8 cellular contexts compared by ENCODE assay signal in the genomic region with DNA sequence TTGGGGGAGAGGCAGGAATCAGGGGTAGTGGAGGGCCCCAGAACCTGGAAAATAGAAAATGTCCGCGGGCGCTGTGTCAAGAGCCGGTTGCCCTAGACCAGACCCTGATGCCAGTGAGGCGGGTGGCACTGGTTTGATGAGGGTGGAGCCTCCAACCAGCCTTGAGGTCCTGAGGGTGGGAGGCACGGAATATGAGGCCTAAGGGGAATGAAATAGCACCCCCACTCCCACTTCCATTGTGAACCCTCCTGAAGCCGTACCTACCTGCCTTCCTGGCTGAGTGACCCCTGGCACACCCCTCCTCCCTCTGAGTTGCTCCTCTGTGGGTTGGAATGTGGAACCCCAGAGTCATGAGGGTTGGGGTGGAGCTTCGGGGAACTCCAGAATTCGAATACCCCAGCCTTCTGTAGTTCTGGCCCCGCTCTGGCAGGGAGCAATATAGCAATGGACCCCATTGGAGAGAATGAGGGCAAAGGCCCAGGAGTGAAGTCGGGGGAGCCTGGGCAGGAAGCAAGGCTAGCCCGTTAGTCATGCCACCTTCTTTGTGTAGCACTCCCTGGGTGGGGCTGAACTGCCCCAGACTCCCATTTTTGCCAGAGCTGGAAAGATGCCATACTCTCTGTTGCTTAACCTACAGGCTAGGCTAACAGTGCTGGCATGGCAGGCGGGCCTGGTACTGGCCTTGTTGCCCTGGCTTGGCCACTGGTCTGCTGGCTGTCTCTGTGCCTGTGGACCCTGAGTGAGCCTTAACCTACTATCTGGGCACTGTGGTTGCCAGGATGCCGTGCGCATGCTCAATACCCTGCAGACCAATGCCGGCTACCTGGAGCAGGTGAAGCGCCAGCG. TPM values are rescaled to one million over a fixed set of nuclear protein-coding genes. Genes with fewer than 3 reads are reported as not detected.
DNase-seq lines count a peak whose midpoint lies in the region; ATAC-seq and TF ChIP-seq lines count a peak whose summit lies in the region.

No MANE protein-coding gene starts in this region.

- peaks cover 13 to 73% (median 49%) of the 10 kb centered on the region in 6 donors for H3K4me1 ChIP-seq in spleen

- H3K27ac ChIP-seq in adipose tissue (ENCODE audit: low read depth, low read length): peak overlapping the region; percentile 79
- peak overlapping the region; percentile 84 to 97 (median 92) for H3K27ac ChIP-seq in spleen

- no peaks in the 10 kb centered on the region for H3K27me3 ChIP-seq in spleen (replicated peaks in 1 of 7)

- peaks cover 0 to 46% (median 26%) of the 10 kb centered on the region in 6 donors for H3K36me3 ChIP-seq in spleen

- intact Hi-C loops in spleen (cut with DNase I; ENCODE audit: low total_unique reads): no loop called here

- no peak for TF ChIP-seq POLR2A in spleen (IDR thresholded peaks at IDR 0.05)

- no peaks in the 10 kb centered on the region for H3K9me3 ChIP-seq in spleen

- H3K4me3 ChIP-seq in iPS-11a (ENCODE audit: low read depth, low read length) (peak overlapping the region; percentile 77), spleen (peak overlapping the region; percentile 68 to 92 (median 78))

- TF ChIP-seq CTCF in spleen (IDR thresholded peaks at IDR 0.05 in 8 of 11, conservative IDR thresholded peaks at IDR 0.05 in 3 of 11): no peak

- no peak for ATAC-seq in GM19324 (IDR thresholded peaks at IDR 0.05; ENCODE audit: low FRiP score, unreplicated experiment)

- DNase-seq in GM03348 (ENCODE audit: low spot score) (peak; percentile 67), LHCN-M2 (ENCODE audit: low read depth) (peak; percentile 68), spleen (no peak), GM19240 (ENCODE audit: insufficient read length, low spot score) (no peak), NCI-H1930 (lab: John Stamatoyannopoulos, UW) (no peak)

- 35 to 43% (median 39%) methylated on average over 18 of the region's 18 CpGs for WGBS in adipose tissue, 3 donors
- WGBS in spleen, 5 donors: 38 to 42% (median 39%) methylated on average over 16 to 18 of the region's 18 CpGs

RNA-seq across cellular contexts. Expression of a gene that starts 1.0 kb away (rescaled TPM):
- 94.1 and 104 TPM in 2 replicates for total RNA-seq in LHCN-M2 (2014; rRNA removed)
- polyA plus RNA-seq in LHCN-M2 (2012): 78.6 TPM
- polyA plus RNA-seq in adipose tissue: 100 to 1,000 TPM in 1 of 3 donors, 10 to 100 TPM in 2; 35.1 to 148 (median 52.1) TPM
- 10 to 100 TPM; 33.3 to 94.6 (median 72.3) TPM for total RNA-seq in spleen
- 10 to 100 TPM; 39.5 to 73.7 (median 60.5) TPM for polyA plus RNA-seq in spleen

RNA-seq across cellular contexts. Expression of a gene that starts 17.9 kb away (rescaled TPM):
- total RNA-seq in LHCN-M2 (2014; rRNA removed) (36.6 and 37.0 TPM in 2 replicates), spleen (100 to 1,000 TPM in 4 of 7 donors, 10 to 100 TPM in 3; 68.3 to 149 (median 103) TPM)
- 39.8 TPM for polyA plus RNA-seq in LHCN-M2 (2012)
- polyA plus RNA-seq in adipose tissue (10 to 100 TPM; 34.3 to 68.4 (median 52.1) TPM), spleen (10 to 100 TPM; 49.2 to 87.6 (median 87.1) TPM)

RNA-seq across cellular contexts. Expression of a gene that starts 25.3 kb away (rescaled TPM):
- total RNA-seq in LHCN-M2 (2014; rRNA removed) (not detected in 2 replicates), spleen (10 to 100 TPM; 44.7 to 85.4 (median 61.2) TPM)
- polyA plus RNA-seq in LHCN-M2 (2012): not detected
- polyA plus RNA-seq in adipose tissue (10 to 100 TPM in 2 of 3 donors, 1 to 10 TPM in 1; 4.8 to 29.7 (median 23.3) TPM), spleen (10 to 100 TPM; 27.0 to 51.1 (median 34.3) TPM)

RNA-seq across cellular contexts. Expression of a gene that starts 50.7 kb away (rescaled TPM):
- 47.5 and 48.3 TPM in 2 replicates for total RNA-seq in LHCN-M2 (2014; rRNA removed)
- 83.5 TPM for polyA plus RNA-seq in LHCN-M2 (2012)
- polyA plus RNA-seq in adipose tissue: 100 to 1,000 TPM in 2 of 3 donors, 10 to 100 TPM in 1; 37.9 to 180 (median 107) TPM
- 100 to 1,000 TPM; 150 to 334 (median 247) TPM for total RNA-seq in spleen
- 10 to 100 TPM; 29.2 to 63.1 (median 47.8) TPM for polyA plus RNA-seq in spleen

Comparison
In these comparisons a context has a peak if more than half of its experiments do, and no peak if none do; other contexts are left out.
1. DNase-seq: peak in GM03348 (single experiment) and LHCN-M2 (single experiment); none in spleen (single experiment), GM19240 (single experiment) and NCI-H1930 (0 of 2).
2. RNA of a gene that starts 25.3 kb away (total RNA-seq): 44.7 to 85.4 TPM in spleen; not detected in LHCN-M2; every median in the first group is over 10 times any median in the second.